1 cellular context compared by ENCODE assay signal in the genomic region with DNA sequence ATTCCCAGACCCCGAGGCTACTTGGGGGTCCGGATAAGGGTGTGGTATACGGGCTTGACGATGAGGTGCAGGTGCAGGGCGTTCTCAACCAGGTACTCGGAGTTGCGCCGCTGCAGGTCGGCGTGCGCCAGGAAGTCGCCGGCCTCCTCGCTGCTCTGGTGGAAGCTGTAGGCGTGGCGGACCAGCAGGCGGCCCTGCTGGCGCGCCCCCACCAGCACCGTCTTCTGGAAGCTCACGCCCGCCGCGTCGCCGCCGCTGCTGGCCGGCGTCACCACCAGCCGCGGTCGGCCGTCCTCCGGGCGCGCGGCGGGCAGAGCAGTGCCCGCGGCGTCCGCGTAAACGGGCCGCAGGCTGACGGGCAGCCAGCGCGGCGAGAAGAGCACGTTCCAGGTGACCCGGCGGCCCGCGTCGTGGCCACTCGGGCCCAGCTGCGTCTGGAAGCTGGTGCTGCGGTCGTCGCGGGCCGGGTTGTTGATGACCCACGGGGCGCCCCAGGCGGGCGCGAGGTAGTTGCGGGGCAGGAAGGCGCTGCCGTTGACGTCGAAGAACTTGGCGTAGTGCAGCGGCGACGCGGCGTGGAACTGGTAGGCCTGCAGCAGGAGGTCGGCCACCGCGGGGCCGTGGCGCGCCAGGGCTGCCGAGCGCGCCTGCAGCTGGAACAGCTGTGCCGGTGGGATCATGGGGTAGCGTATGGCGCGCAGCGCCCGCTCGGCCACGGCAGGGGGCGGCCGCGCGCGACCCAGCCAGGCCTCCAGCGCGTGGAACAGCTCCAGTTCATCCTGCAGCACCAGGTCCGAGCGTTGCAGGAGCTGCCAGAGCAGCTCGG.
TF ChIP-seq lines count a peak whose summit lies in the region.

No MANE protein-coding gene starts in this region.

TF ChIP-seq in GM23338, 12 proteins besides CTCF, POLR2A, EP300 and RAD21 (continued from another document):
- TF ChIP-seq, protein P1, sequence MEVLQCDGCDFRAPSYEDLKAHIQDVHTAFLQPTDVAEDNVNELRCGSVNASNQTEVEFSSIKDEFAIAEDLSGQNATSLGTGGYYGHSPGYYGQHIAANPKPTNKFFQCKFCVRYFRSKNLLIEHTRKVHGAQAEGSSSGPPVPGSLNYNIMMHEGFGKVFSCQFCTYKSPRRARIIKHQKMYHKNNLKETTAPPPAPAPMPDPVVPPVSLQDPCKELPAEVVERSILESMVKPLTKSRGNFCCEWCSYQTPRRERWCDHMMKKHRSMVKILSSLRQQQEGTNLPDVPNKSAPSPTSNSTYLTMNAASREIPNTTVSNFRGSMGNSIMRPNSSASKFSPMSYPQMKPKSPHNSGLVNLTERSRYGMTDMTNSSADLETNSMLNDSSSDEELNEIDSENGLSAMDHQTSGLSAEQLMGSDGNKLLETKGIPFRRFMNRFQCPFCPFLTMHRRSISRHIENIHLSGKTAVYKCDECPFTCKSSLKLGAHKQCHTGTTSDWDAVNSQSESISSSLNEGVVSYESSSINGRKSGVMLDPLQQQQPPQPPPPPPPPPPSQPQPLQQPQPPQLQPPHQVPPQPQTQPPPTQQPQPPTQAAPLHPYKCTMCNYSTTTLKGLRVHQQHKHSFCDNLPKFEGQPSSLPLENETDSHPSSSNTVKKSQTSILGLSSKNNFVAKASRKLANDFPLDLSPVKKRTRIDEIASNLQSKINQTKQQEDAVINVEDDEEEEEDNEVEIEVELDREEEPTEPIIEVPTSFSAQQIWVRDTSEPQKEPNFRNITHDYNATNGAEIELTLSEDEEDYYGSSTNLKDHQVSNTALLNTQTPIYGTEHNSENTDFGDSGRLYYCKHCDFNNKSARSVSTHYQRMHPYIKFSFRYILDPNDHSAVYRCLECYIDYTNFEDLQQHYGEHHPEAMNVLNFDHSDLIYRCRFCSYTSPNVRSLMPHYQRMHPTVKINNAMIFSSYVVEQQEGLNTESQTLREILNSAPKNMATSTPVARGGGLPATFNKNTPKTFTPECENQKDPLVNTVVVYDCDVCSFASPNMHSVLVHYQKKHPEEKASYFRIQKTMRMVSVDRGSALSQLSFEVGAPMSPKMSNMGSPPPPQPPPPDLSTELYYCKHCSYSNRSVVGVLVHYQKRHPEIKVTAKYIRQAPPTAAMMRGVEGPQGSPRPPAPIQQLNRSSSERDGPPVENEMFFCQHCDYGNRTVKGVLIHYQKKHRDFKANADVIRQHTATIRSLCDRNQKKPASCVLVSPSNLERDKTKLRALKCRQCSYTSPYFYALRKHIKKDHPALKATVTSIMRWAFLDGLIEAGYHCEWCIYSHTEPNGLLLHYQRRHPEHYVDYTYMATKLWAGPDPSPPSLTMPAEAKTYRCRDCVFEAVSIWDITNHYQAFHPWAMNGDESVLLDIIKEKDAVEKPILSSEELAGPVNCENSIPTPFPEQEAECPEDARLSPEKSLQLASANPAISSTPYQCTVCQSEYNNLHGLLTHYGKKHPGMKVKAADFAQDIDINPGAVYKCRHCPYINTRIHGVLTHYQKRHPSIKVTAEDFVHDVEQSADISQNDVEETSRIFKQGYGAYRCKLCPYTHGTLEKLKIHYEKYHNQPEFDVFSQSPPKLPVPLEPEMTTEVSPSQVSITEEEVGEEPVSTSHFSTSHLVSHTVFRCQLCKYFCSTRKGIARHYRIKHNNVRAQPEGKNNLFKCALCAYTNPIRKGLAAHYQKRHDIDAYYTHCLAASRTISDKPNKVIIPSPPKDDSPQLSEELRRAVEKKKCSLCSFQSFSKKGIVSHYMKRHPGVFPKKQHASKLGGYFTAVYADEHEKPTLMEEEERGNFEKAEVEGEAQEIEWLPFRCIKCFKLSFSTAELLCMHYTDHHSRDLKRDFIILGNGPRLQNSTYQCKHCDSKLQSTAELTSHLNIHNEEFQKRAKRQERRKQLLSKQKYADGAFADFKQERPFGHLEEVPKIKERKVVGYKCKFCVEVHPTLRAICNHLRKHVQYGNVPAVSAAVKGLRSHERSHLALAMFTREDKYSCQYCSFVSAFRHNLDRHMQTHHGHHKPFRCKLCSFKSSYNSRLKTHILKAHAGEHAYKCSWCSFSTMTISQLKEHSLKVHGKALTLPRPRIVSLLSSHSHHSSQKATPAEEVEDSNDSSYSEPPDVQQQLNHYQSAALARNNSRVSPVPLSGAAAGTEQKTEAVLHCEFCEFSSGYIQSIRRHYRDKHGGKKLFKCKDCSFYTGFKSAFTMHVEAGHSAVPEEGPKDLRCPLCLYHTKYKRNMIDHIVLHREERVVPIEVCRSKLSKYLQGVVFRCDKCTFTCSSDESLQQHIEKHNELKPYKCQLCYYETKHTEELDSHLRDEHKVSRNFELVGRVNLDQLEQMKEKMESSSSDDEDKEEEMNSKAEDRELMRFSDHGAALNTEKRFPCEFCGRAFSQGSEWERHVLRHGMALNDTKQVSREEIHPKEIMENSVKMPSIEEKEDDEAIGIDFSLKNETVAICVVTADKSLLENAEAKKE (CRISPR knock-in tag; IDR thresholded peaks at IDR 0.05) = no peak
- no peak for TF ChIP-seq NANOG (IDR thresholded peaks at IDR 0.05; ENCODE audit: borderline replicate concordance)
- TF ChIP-seq CREB1 (CRISPR knock-in tag; IDR thresholded peaks at IDR 0.05; ENCODE audit: low read depth) = no peak
- TF ChIP-seq EZH2 (IDR thresholded peaks at IDR 0.05; ENCODE audit: low read depth, unreplicated experiment) = no peak
- no peak; the same call in 1 of the 2 replicates for TF ChIP-seq POLR2AphosphoS5 (IDR thresholded peaks at IDR 0.05; ENCODE audit: low read depth)
- TF ChIP-seq, protein P2, sequence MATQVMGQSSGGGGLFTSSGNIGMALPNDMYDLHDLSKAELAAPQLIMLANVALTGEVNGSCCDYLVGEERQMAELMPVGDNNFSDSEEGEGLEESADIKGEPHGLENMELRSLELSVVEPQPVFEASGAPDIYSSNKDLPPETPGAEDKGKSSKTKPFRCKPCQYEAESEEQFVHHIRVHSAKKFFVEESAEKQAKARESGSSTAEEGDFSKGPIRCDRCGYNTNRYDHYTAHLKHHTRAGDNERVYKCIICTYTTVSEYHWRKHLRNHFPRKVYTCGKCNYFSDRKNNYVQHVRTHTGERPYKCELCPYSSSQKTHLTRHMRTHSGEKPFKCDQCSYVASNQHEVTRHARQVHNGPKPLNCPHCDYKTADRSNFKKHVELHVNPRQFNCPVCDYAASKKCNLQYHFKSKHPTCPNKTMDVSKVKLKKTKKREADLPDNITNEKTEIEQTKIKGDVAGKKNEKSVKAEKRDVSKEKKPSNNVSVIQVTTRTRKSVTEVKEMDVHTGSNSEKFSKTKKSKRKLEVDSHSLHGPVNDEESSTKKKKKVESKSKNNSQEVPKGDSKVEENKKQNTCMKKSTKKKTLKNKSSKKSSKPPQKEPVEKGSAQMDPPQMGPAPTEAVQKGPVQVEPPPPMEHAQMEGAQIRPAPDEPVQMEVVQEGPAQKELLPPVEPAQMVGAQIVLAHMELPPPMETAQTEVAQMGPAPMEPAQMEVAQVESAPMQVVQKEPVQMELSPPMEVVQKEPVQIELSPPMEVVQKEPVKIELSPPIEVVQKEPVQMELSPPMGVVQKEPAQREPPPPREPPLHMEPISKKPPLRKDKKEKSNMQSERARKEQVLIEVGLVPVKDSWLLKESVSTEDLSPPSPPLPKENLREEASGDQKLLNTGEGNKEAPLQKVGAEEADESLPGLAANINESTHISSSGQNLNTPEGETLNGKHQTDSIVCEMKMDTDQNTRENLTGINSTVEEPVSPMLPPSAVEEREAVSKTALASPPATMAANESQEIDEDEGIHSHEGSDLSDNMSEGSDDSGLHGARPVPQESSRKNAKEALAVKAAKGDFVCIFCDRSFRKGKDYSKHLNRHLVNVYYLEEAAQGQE (IDR thresholded peaks at IDR 0.05; ENCODE audit: unreplicated experiment) = no peak
- TF ChIP-seq JUNB (IDR thresholded peaks at IDR 0.05; ENCODE audit: unreplicated experiment) = no peak
